ENCODE assay signal across 8 cellular contexts in the genomic region with DNA sequence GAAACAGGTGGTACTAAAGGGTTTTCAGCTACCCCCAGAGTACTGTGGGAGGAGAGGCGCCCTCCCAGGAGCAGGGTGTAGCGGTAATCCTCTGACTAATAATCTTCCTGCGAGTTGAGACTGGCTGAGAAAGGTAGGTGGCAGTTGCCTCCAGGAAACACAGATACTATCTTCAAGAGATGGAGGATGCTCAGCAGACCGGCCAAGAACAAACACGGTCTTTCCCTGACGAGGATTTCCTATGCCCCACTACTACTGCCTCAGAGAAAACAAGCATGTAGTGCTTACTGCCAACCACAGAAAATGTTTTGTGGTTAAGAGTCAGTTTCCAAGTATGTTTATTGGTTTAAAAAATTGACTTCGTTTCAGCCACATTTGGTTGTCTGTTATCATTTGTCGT. TPM values are rescaled to one million over a fixed set of nuclear protein-coding genes. Genes with fewer than 3 reads are reported as not detected.
DNase-seq lines count a peak whose midpoint lies in the region; ATAC-seq and TF ChIP-seq lines count a peak whose summit lies in the region.

No MANE protein-coding gene starts in this region.

- in situ Hi-C loops in astrocyte of the cerebellum (cut with HindIII; ENCODE audit: low sequenced_read_pairs), result no loop called here

- no peak for TF ChIP-seq POLR2A in GM18505 (IDR thresholded peaks at IDR 0.05; ENCODE audit: borderline replicate concordance, extremely low read depth, insufficient read depth, insufficient read length)
- TF ChIP-seq POLR2A in right lobe of liver (IDR thresholded peaks at IDR 0.05), result no peak

- H3K27me3 ChIP-seq in right lobe of liver, result no peaks in the 10 kb centered on the region

- TF ChIP-seq CTCF in astrocyte of the cerebellum (IDR thresholded peaks at IDR 0.05; ENCODE audit: low read depth, low read length, missing control alignments) (no peak), right lobe of liver (IDR thresholded peaks at IDR 0.05) (no peak)

- intact Hi-C loops in right lobe of liver (cut with DNase I), result no loop called here

- 62% methylated on average over 8 of the region's 8 CpGs for WGBS in right lobe of liver (ENCODE audit: insufficient coverage, low coverage, low lambda C conversion rate, missing lambda C conversion rate)

- peaks cover 0 to 24% (median 12%) of the 10 kb centered on the region in 4 donors for H3K36me3 ChIP-seq in right lobe of liver

- H3K4me1 ChIP-seq in right lobe of liver, result peaks cover 0 to 14% (median 0%) of the 10 kb centered on the region in 4 donors

- H3K27ac ChIP-seq in right lobe of liver, result no peak overlapping the region

- DNase-seq in astrocyte of the cerebellum (ENCODE audit: low read depth), result peak; percentile 74
- peak; percentile 59 for DNase-seq in skeletal muscle cell (ENCODE audit: low read depth)
- DNase-seq in NCI-H748 (lab: John Stamatoyannopoulos, UW; ENCODE audit: unreplicated experiment), result no peak
- no peak for DNase-seq in right lobe of liver
- DNase-seq in OCI-M2 (lab: John Stamatoyannopoulos, UW; ENCODE audit: unreplicated experiment), result no peak

- peak; percentile 64 for ATAC-seq in GM18505 (IDR thresholded peaks at IDR 0.05; ENCODE audit: unreplicated experiment)
- peak; percentile 77 for ATAC-seq in HG02840 (IDR thresholded peaks at IDR 0.05; ENCODE audit: low FRiP score, unreplicated experiment)
- ATAC-seq in SK-N-SH treated with all-trans-retinoic acid at 6 μM for 48 hours, result peak; percentile 96
- ATAC-seq in right lobe of liver, result no peak

- H3K4me3 ChIP-seq in astrocyte of the cerebellum (ENCODE audit: low read depth, low read length), result no peak overlapping the region
- H3K4me3 ChIP-seq in skeletal muscle cell (ENCODE audit: low read depth, low read length), result no peak overlapping the region
- H3K4me3 ChIP-seq in right lobe of liver, result no peak overlapping the region

- no peaks in the 10 kb centered on the region for H3K9me3 ChIP-seq in right lobe of liver

TF ChIP-seq in SK-N-SH treated with all-trans-retinoic acid at 6 μM for 48 hours, 23 proteins besides CTCF, POLR2A, EP300 and RAD21:
- no peak for TF ChIP-seq TOX (CRISPR knock-in tag; IDR thresholded peaks at IDR 0.05; ENCODE audit: borderline replicate concordance)

RNA-seq across cellular contexts. Expression of a gene that starts 26.8 kb away (rescaled TPM):
- 10 to 100 TPM; 29.0 to 37.0 (median 32.1) TPM for total RNA-seq in right lobe of liver

RNA-seq across cellular contexts. Expression of a gene that starts 38.0 kb away (rescaled TPM):
- total RNA-seq in right lobe of liver, result 10 to 100 TPM; 11.2 to 29.2 (median 16.5) TPM

RNA-seq across cellular contexts. Expression of a gene that starts 42.0 kb away (rescaled TPM):
- under 1 TPM in 2 of 6 experiments, not detected in 4; 0.11 to 0.42 TPM for total RNA-seq in right lobe of liver

Comparison
In these comparisons a context has a peak if more than half of its experiments do, and no peak if none do; other contexts are left out.
1. ATAC-seq: peak in GM18505 (single experiment), HG02840 (single experiment) and SK-N-SH treated with all-trans-retinoic acid at 6 μM for 48 hours (single experiment); none in right lobe of liver (0 of 4).
2. DNase-seq: peak in astrocyte of the cerebellum (single experiment) and skeletal muscle cell (single experiment); none in NCI-H748 (single experiment), right lobe of liver (0 of 3) and OCI-M2 (single experiment).